Comparison of ENCODE assay signal across 8 cellular contexts in the genomic region with DNA sequence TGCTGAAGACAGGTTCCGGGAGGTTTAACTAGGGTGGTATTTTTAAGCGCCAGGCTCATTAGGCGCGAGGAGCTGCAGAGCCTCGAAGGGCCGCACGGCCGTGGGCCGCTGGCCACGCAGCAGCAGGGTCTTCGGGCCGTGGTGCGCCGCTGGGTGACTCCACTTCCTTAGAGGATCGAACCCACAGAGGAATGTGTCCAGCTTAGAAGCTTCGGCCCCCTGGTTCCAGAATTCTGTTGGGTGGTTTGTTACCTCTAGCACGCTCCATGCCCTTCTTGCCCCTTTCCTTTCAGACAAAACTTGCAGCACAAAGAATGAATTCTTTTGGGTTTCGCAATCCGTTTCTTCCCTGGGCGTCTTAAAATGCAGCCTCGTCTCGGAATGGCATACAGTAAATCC. TPM values are rescaled to one million over a fixed set of nuclear protein-coding genes. Genes with fewer than 3 reads are reported as not detected.
DNase-seq lines count a peak whose midpoint lies in the region; ATAC-seq and TF ChIP-seq lines count a peak whose summit lies in the region.

No MANE protein-coding gene starts in this region.

- H3K9me3 Mint-ChIP-seq in CD8-positive, alpha-beta T cell: no peaks in the 10 kb centered on the region
- H3K9me3 Mint-ChIP-seq in activated T-helper 2 cell treated with anti-CD3 and anti-CD28 coated beads, Interferon-gamma antibody, Interleukin-2, Interleukin-4, amounts not matched to agents 10 μg/mL and 5 μg/mL and 100 μg/mL, durations not matched to agents 14 hours and 24 hours and 36 hours: no peaks in the 10 kb centered on the region

- H3K27me3 Mint-ChIP-seq in CD8-positive, alpha-beta T cell (ENCODE audit: low read depth): no peaks in the 10 kb centered on the region
- no peaks in the 10 kb centered on the region for H3K27me3 Mint-ChIP-seq in activated T-helper 2 cell treated with anti-CD3 and anti-CD28 coated beads, Interferon-gamma antibody, Interleukin-2, Interleukin-4, amounts not matched to agents 10 μg/mL and 5 μg/mL and 100 μg/mL, durations not matched to agents 14 hours and 24 hours and 36 hours (ENCODE audit: low read depth)

- no peaks in the 10 kb centered on the region for H3K9me3 ChIP-seq in CD8-positive, alpha-beta T cell (ENCODE audit: low read length)
- no peaks in the 10 kb centered on the region for H3K9me3 ChIP-seq in trophoblast cell (ENCODE audit: insufficient read depth, low read depth, low read length)

- no peak for DNase-seq in CD8-positive, alpha-beta T cell
- DNase-seq in activated T-helper 2 cell treated with anti-CD3 and anti-CD28 coated beads, Interferon-gamma antibody, Interleukin-2, Interleukin-4, amounts not matched to agents 10 μg/mL and 5 μg/mL and 100 μg/mL, durations not matched to agents 14 hours and 24 hours and 36 hours (ENCODE audit: low spot score): no peak
- peak; percentile 78 for DNase-seq in cardiac septum (ENCODE audit: low spot score)
- DNase-seq in trophoblast cell: peak; percentile 64 to 87
- no peak for DNase-seq in NCI-H2107 treated with DMSO at 0.1 percent for 48 hours (lab: John Stamatoyannopoulos, UW; ENCODE audit: unreplicated experiment)
- DNase-seq in effector CD4-positive, alpha-beta T cell: no peak

- H3K23ac ChIP-seq in trophoblast cell (ENCODE audit: low read length): no peak overlapping the region

- H3K4me2 ChIP-seq in trophoblast cell (ENCODE audit: low read length): peak overlapping the region; percentile 83

- CTCF ChIA-PET in CD8-positive, alpha-beta T cell (lab: Charles Lee): interaction anchor here (0.9 to 3.0 kb wide), 6 partner anchors 8 to 132 kb away, joined by 3 to 15 read pairs (median 8); a partner anchor contains a TSS

- H2AK5ac ChIP-seq in trophoblast cell (ENCODE audit: low read length): peak overlapping the region; percentile 85

- peaks cover 28% of the 10 kb centered on the region for H3K36me3 Mint-ChIP-seq in CD8-positive, alpha-beta T cell
- peaks cover 33% of the 10 kb centered on the region for H3K36me3 Mint-ChIP-seq in activated T-helper 2 cell treated with anti-CD3 and anti-CD28 coated beads, Interferon-gamma antibody, Interleukin-2, Interleukin-4, amounts not matched to agents 10 μg/mL and 5 μg/mL and 100 μg/mL, durations not matched to agents 14 hours and 24 hours and 36 hours (ENCODE audit: low read depth)

- H3K27ac Mint-ChIP-seq in CD8-positive, alpha-beta T cell: peak overlapping the region; percentile 100
- peak overlapping the region; percentile 98 for H3K27ac Mint-ChIP-seq in activated T-helper 2 cell treated with anti-CD3 and anti-CD28 coated beads, Interferon-gamma antibody, Interleukin-2, Interleukin-4, amounts not matched to agents 10 μg/mL and 5 μg/mL and 100 μg/mL, durations not matched to agents 14 hours and 24 hours and 36 hours

- no CpG with 5 or more reads among the region's 22 CpGs for WGBS in trophoblast cell (ENCODE audit: extremely low coverage, insufficient coverage, insufficient read length)

- peak overlapping the region; percentile 76 for H2BK120ac ChIP-seq in trophoblast cell (ENCODE audit: insufficient read depth, low read length, poor library complexity)

- intact Hi-C loops in CD8-positive, alpha-beta T cell (cut with DNase I, micrococcal nuclease): loop anchor here (1.0 to 5.0 kb wide), 10 partner anchors 53 to 1957 kb away; a partner anchor contains a TSS
- intact Hi-C loops in activated T-helper 2 cell treated with anti-CD3 and anti-CD28 coated beads, Interferon-gamma antibody, Interleukin-2, Interleukin-4, amounts not matched to agents 10 μg/mL and 5 μg/mL and 100 μg/mL, durations not matched to agents 14 hours and 24 hours and 36 hours (cut with micrococcal nuclease): loop anchor here (1.0 to 2.0 kb wide), 6 partner anchors 53 to 1091 kb away; a partner anchor contains a TSS
- intact Hi-C loops in cardiac septum (cut with DNase I): loop anchor here (1.0 to 10.0 kb wide), 4 partner anchors 52 to 135 kb away; a partner anchor contains a TSS

- peak overlapping the region; percentile 57 for H3K4ac ChIP-seq in trophoblast cell (ENCODE audit: low read depth, low read length)

- H3K27ac ChIP-seq in CD8-positive, alpha-beta T cell (ENCODE audit: low read depth, low read length): peak overlapping the region; percentile 99
- H3K27ac ChIP-seq in trophoblast cell (ENCODE audit: low read depth, low read length): peak overlapping the region; percentile 99

- H3K4me1 ChIP-seq in CD8-positive, alpha-beta T cell (ENCODE audit: insufficient read depth, low read length): peaks cover 22% of the 10 kb centered on the region
- peaks cover 0 to 5% of the 10 kb centered on the region in 2 experiments for H3K4me1 ChIP-seq in trophoblast cell (ENCODE audit: control insufficient read depth in 1 of 2, insufficient read depth in 2 of 2, low read length in 2 of 2)

- peak overlapping the region; percentile 91 for H4K12ac ChIP-seq in trophoblast cell (ENCODE audit: low read depth, low read length)

- peaks cover 39% of the 10 kb centered on the region for H3K4me1 Mint-ChIP-seq in CD8-positive, alpha-beta T cell (ENCODE audit: low read depth)
- H3K4me1 Mint-ChIP-seq in activated T-helper 2 cell treated with anti-CD3 and anti-CD28 coated beads, Interferon-gamma antibody, Interleukin-2, Interleukin-4, amounts not matched to agents 10 μg/mL and 5 μg/mL and 100 μg/mL, durations not matched to agents 14 hours and 24 hours and 36 hours (ENCODE audit: low read depth): peaks cover 34% of the 10 kb centered on the region

- ATAC-seq in CD8-positive, alpha-beta T cell: no peak
- ATAC-seq in HG02588 (IDR thresholded peaks at IDR 0.05; ENCODE audit: unreplicated experiment): peak; percentile 16
- ATAC-seq in HG03354 (IDR thresholded peaks at IDR 0.05; ENCODE audit: poor library complexity, severe bottlenecking, unreplicated experiment): no peak

- peak overlapping the region; percentile 98 for H3K14ac ChIP-seq in trophoblast cell (ENCODE audit: low read length)

- POLR2A ChIA-PET in CD8-positive, alpha-beta T cell (lab: Charles Lee): interaction anchor here (1.0 to 2.1 kb wide), 11 partner anchors 10 to 527 kb away, joined by 3 to 58 read pairs (median 7); a partner anchor contains a TSS

- H3K9ac ChIP-seq in trophoblast cell (ENCODE audit: low read length): peak overlapping the region; percentile 83

- no peak for TF ChIP-seq CTCF in CD8-positive, alpha-beta T cell (IDR thresholded peaks at IDR 0.05)

- H3K79me1 ChIP-seq in trophoblast cell (ENCODE audit: low read length): peaks cover 15% of the 10 kb centered on the region

- H3K18ac ChIP-seq in trophoblast cell (ENCODE audit: low read length): peak overlapping the region; percentile 99

- H2BK12ac ChIP-seq in trophoblast cell (ENCODE audit: low read length): no peak overlapping the region

- H2BK5ac ChIP-seq in trophoblast cell (ENCODE audit: low read depth, low read length, poor library complexity): peak overlapping the region; percentile 99

- H3K27me3 ChIP-seq in CD8-positive, alpha-beta T cell (ENCODE audit: insufficient read depth, low read length): no peaks in the 10 kb centered on the region
- H3K27me3 ChIP-seq in trophoblast cell (ENCODE audit: insufficient read depth, low read length): no peaks in the 10 kb centered on the region

- peak overlapping the region; percentile 98 for H3K4me3 Mint-ChIP-seq in CD8-positive, alpha-beta T cell
- peak overlapping the region; percentile 97 for H3K4me3 Mint-ChIP-seq in activated T-helper 2 cell treated with anti-CD3 and anti-CD28 coated beads, Interferon-gamma antibody, Interleukin-2, Interleukin-4, amounts not matched to agents 10 μg/mL and 5 μg/mL and 100 μg/mL, durations not matched to agents 14 hours and 24 hours and 36 hours (ENCODE audit: low read depth)

- peak overlapping the region; percentile 99 for H4K8ac ChIP-seq in trophoblast cell (ENCODE audit: low read depth, low read length)

- H3K36me3 ChIP-seq in CD8-positive, alpha-beta T cell (ENCODE audit: insufficient read depth, low read length): peaks cover 10% of the 10 kb centered on the region
- peaks cover 8 to 12% of the 10 kb centered on the region in 2 experiments for H3K36me3 ChIP-seq in trophoblast cell (ENCODE audit: control insufficient read depth in 1 of 2, insufficient read depth in 2 of 2, low read length in 2 of 2)

- peak overlapping the region; percentile 96 for H4K91ac ChIP-seq in trophoblast cell (ENCODE audit: low read depth, low read length)

- H3K79me2 ChIP-seq in trophoblast cell (ENCODE audit: control insufficient read depth, insufficient read depth, low read length, poor library complexity): peaks cover 10% of the 10 kb centered on the region

- H3K4me3 ChIP-seq in CD8-positive, alpha-beta T cell (ENCODE audit: low read depth, low read length): peak overlapping the region; percentile 98
- peak overlapping the region; percentile 73 for H3K4me3 ChIP-seq in trophoblast cell (ENCODE audit: low read depth, low read length)

- peak overlapping the region; percentile 98 for H2AFZ ChIP-seq in trophoblast cell (ENCODE audit: insufficient read depth, low read length, poor library complexity)

RNA-seq across cellular contexts. Expression of a gene that starts 0.8 kb away (rescaled TPM):
- 10 to 100 TPM; 59.5 to 59.6 TPM for total RNA-seq in CD8-positive, alpha-beta T cell
- 69.0 and 71.2 TPM in 2 replicates for total RNA-seq in activated T-helper 2 cell treated with anti-CD3 and anti-CD28 coated beads, Interferon-gamma antibody, Interleukin-2, Interleukin-4, amounts not matched to agents 10 μg/mL and 5 μg/mL and 100 μg/mL, durations not matched to agents 14 hours and 24 hours and 36 hours
- total RNA-seq in cardiac septum: 23.4 TPM
- 27.1 and 27.2 TPM in 2 replicates for polyA plus RNA-seq in trophoblast cell (2013)

RNA-seq across cellular contexts. Expression of a gene that starts 44.0 kb away (rescaled TPM):
- total RNA-seq in CD8-positive, alpha-beta T cell: not detected
- total RNA-seq in activated T-helper 2 cell treated with anti-CD3 and anti-CD28 coated beads, Interferon-gamma antibody, Interleukin-2, Interleukin-4, amounts not matched to agents 10 μg/mL and 5 μg/mL and 100 μg/mL, durations not matched to agents 14 hours and 24 hours and 36 hours: not detected in 2 replicates
- total RNA-seq in cardiac septum: not detected
- polyA plus RNA-seq in trophoblast cell (2013): not detected in 2 replicates

RNA-seq across cellular contexts. Expression of a gene that starts 54.0 kb away (rescaled TPM):
- 10 to 100 TPM; 66.0 to 66.3 TPM for total RNA-seq in CD8-positive, alpha-beta T cell
- total RNA-seq in activated T-helper 2 cell treated with anti-CD3 and anti-CD28 coated beads, Interferon-gamma antibody, Interleukin-2, Interleukin-4, amounts not matched to agents 10 μg/mL and 5 μg/mL and 100 μg/mL, durations not matched to agents 14 hours and 24 hours and 36 hours: 42.8 and 43.4 TPM in 2 replicates
- 35.1 TPM for total RNA-seq in cardiac septum
- polyA plus RNA-seq in trophoblast cell (2013): 41.7 and 41.8 TPM in 2 replicates

Comparison
In these comparisons a context has a peak if more than half of its experiments do, and no peak if none do; other contexts are left out.
1. DNase-seq: peak in cardiac septum (single experiment) and trophoblast cell (2 of 2); none in CD8-positive, alpha-beta T cell (0 of 7), activated T-helper 2 cell treated with anti-CD3 and anti-CD28 coated beads, Interferon-gamma antibody, Interleukin-2, Interleukin-4, amounts not matched to agents 10 μg/mL and 5 μg/mL and 100 μg/mL, durations not matched to agents 14 hours and 24 hours and 36 hours (single experiment), NCI-H2107 treated with DMSO at 0.1 percent for 48 hours (single experiment) and effector CD4-positive, alpha-beta T cell (single experiment).